Comparison of ENCODE assay signal across 15 cellular contexts in genomic region chr11:17839450-17839849, GRCh38.
"Had no signal": no experiment of that assay in that cellular context is flagged by ENCODE, and none has a peak within 500 bp of the region (broad histone marks: within the 10 kb centered on the region; RNA-seq: fewer than 3 reads in every experiment).

No MANE protein-coding gene starts in this region.

- H3K27ac ChIP-seq: parathyroid adenoma, suprapubic skin, upper lobe of left lung had no signal

- ATAC-seq: activated CD8-positive, alpha-beta T cell treated with anti-CD3 and anti-CD28 coated beads for 36 hours; activated naive CD4-positive, alpha-beta T cell treated with anti-CD3 and anti-CD28 coated beads, Interleukin-2, amount 50 U/mL, for 72 hours; effector memory CD8-positive, alpha-beta T cell; naive thymus-derived CD4-positive, alpha-beta T cell; WTC11 had no signal

- H3K4me3 ChIP-seq: mucosa of descending colon, suprapubic skin, upper lobe of left lung had no signal

- H3K27me3 ChIP-seq: suprapubic skin, upper lobe of left lung had no signal

- DNase-seq: activated CD4-positive, alpha-beta T cell treated with anti-CD3 and anti-CD28 coated beads for 48 hours; activated CD8-positive, alpha-beta T cell treated with anti-CD3 and anti-CD28 coated beads for 36 hours; activated gamma-delta T cell; activated T-cell treated with anti-CD3 and anti-CD28 coated beads, Interleukin-2, amount 50 U/mL, for 48 hours; amniotic stem cell; cortex of kidney; effector memory CD8-positive, alpha-beta T cell; left cardiac atrium; mucosa of descending colon; naive thymus-derived CD4-positive, alpha-beta T cell; upper lobe of left lung had no signal
